ENCODE assay signal across 20 cellular contexts in the genomic region with DNA sequence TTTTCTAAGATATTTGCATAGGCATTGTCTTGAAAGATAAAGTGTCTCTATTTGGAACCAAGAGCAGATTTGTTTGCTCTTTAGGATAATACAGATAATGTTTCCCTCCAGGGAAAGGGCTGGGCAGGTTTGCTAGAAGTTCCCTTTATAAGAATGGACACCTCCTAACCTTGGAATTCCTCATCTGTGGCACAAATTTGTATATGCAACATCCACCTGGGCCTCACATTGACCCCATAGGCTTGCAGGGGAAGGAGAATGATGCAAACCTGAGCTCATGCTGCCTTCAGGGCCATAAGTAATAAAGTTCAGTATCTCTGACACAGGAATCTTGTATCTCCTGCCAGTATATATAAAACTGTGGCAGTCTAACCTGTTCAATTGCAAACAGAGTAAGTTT.
DNase-seq lines count a peak whose midpoint lies in the region; ATAC-seq, FAIRE-seq and TF ChIP-seq lines count a peak whose summit lies in the region.
"Had no signal": no experiment of that assay in that cellular context is flagged by ENCODE, and none has a peak within 500 bp of the region (broad histone marks: within the 10 kb centered on the region; RNA-seq: fewer than 3 reads in every experiment).

No MANE protein-coding gene starts in this region.

- TF ChIP-seq RAD21 in K562 (CRISPR knock-in tag; conservative IDR thresholded peaks at IDR 0.05 in 1 of 2, IDR thresholded peaks at IDR 0.05 in 1 of 2): no peak

- H3K9me1 ChIP-seq in K562 (ENCODE audit: control insufficient read depth, insufficient read depth, low read length): no peaks in the 10 kb centered on the region

- ATAC-seq in K562 (no peak), GM18907 (IDR thresholded peaks at IDR 0.05; ENCODE audit: unreplicated experiment) (no peak), GM18511 (IDR thresholded peaks at IDR 0.05; ENCODE audit: unreplicated experiment) (no peak)

- POLR2A ChIA-PET in MCF 10A (lab: Yijun Ruan, JAX): no interaction called here
- POLR2A ChIA-PET in K562 (lab: Yijun Ruan, JAX): interaction anchor here (0.6 kb wide), 1 partner anchor 608 kb away, joined by 3 read pairs; no protein-coding TSS in a partner anchor

- H3K9me3 ChIP-seq in K562 (replicated peaks; ENCODE audit: control insufficient read depth, insufficient read depth, low read depth, low read length) (no peaks in the 10 kb centered on the region; the same call in 1 of the 2 replicates), thyroid gland (no peaks in the 10 kb centered on the region)

- peaks cover 14% of the 10 kb centered on the region for H3K4me1 Mint-ChIP-seq in MCF 10A (ENCODE audit: insufficient read depth, unreplicated experiment)
- peaks cover 4% of the 10 kb centered on the region for H3K4me1 Mint-ChIP-seq in type B pancreatic cell (ENCODE audit: unreplicated experiment)

- no peak for FAIRE-seq in K562 (lab: Jason Lieb, UNC)
- FAIRE-seq: A204.1 had no signal

- no peaks in the 10 kb centered on the region for H4K20me1 ChIP-seq in K562 (replicated peaks; ENCODE audit: control insufficient read depth, insufficient read depth, low read length)

- H3K27ac ChIP-seq in K562 (ENCODE audit: extremely low read depth, low read depth, low read length): no peak overlapping the region
- no peak overlapping the region for H3K27ac ChIP-seq in thyroid gland
- H3K27ac ChIP-seq: HL-60 had no signal

- TF ChIP-seq POLR2A in K562 (conservative IDR thresholded peaks at IDR 0.05) (no peak), thyroid gland (IDR thresholded peaks at IDR 0.05) (no peak)

- H3K27me3 ChIP-seq in K562 (ENCODE audit: control insufficient read depth in 2 of 2, insufficient read depth in 2 of 2, low read length in 2 of 2): no peaks in the 10 kb centered on the region
- H3K27me3 ChIP-seq in thyroid gland: no peaks in the 10 kb centered on the region

- in situ Hi-C loops in T47D (cut with HindIII; ENCODE audit: low pct_unique_long_range_greater_than_20kb, low sequenced_read_pairs): no loop called here
- in situ Hi-C loops in K562 (cut with MboI): no loop called here

- H3K4me1 ChIP-seq in K562 (replicated peaks in 1 of 2; ENCODE audit: control insufficient read depth in 2 of 2, insufficient read depth in 2 of 2, low read length in 2 of 2) (no peaks in the 10 kb centered on the region), thyroid gland (no peaks in the 10 kb centered on the region)

- H3K4me2 ChIP-seq in K562 (ENCODE audit: insufficient read depth, low read length): no peak overlapping the region

- H3K36me3 Mint-ChIP-seq in MCF 10A (ENCODE audit: insufficient read depth, unreplicated experiment) (no peaks in the 10 kb centered on the region), type B pancreatic cell (peaks cover 8% of the 10 kb centered on the region)
- H3K36me3 Mint-ChIP-seq: CD14-positive monocyte had no signal

- H3K27ac Mint-ChIP-seq in MCF 10A (ENCODE audit: low read depth, unreplicated experiment): no peak overlapping the region
- no peak overlapping the region for H3K27ac Mint-ChIP-seq in type B pancreatic cell
- H3K27ac Mint-ChIP-seq: CD14-positive monocyte had no signal

- no TSS peak for BruUV-seq in MCF 10A (replicated peaks; lab: Mats Ljungman, UMichigan)
- BruUV-seq in K562 (replicated peaks; lab: Mats Ljungman, UMichigan): no TSS peak

- intact Hi-C loops in MCF 10A (cut with micrococcal nuclease): no loop called here
- intact Hi-C loops in K562 (cut with micrococcal nuclease): no loop called here
- intact Hi-C loops in thyroid gland (cut with DNase I): no loop called here

- DNase-seq in T47D (ENCODE audit: low read depth in 1 of 2, low spot score in 1 of 2) (peak; percentile 12 to 88), MCF 10A (ENCODE audit: unreplicated experiment) (no peak), NCI-H526 treated with DMSO at 0.1 percent for 48 hours (lab: John Stamatoyannopoulos, UW) (peak; percentile 15), K562 (ENCODE audit: extremely low read depth in 1 of 4, low spot score in 3 of 4) (no peak), type B pancreatic cell (ENCODE audit: extremely low spot score, unreplicated experiment) (no peak), thyroid gland (no peak)
- DNase-seq: DMS153, GOT3, KBM-7, NCI-H1092, NCI-H1694, NCI-H2107, NCI-H446 treated with DMSO at 0.1 percent for 48 hours, NCI-H82, SHP77 had no signal

- H3K79me2 ChIP-seq in K562 (ENCODE audit: control insufficient read depth, insufficient read depth, low read length): no peaks in the 10 kb centered on the region

- CTCF ChIA-PET in MCF 10A (lab: Yijun Ruan, JAX): no interaction called here
- CTCF ChIA-PET in K562 (lab: Yijun Ruan, JAX; ENCODE audit: low intra/inter-chr PET ratio): no interaction called here

- H2AFZ ChIP-seq in K562 (ENCODE audit: low read depth, low read length): no peak overlapping the region

- peaks cover 14% of the 10 kb centered on the region for H3K9me3 Mint-ChIP-seq in MCF 10A (ENCODE audit: unreplicated experiment)
- peaks cover 10% of the 10 kb centered on the region for H3K9me3 Mint-ChIP-seq in type B pancreatic cell

- H3K9ac ChIP-seq in K562 (ENCODE audit: insufficient read depth in 1 of 2, low read depth in 2 of 2, low read length in 2 of 2): no peak overlapping the region

- no peaks in the 10 kb centered on the region for H3K27me3 Mint-ChIP-seq in MCF 10A (ENCODE audit: insufficient read depth, unreplicated experiment)
- no peaks in the 10 kb centered on the region for H3K27me3 Mint-ChIP-seq in type B pancreatic cell

- no peak for TF ChIP-seq EP300 in K562 (IDR thresholded peaks at IDR 0.05; ENCODE audit: low read length)

- TF ChIP-seq CTCF in MCF 10A (IDR thresholded peaks at IDR 0.05; ENCODE audit: unreplicated experiment) (no peak), K562 (IDR thresholded peaks at IDR 0.05 in 2 of 3, conservative IDR thresholded peaks at IDR 0.05 in 1 of 3; ENCODE audit: insufficient read depth in 2 of 3, low read depth in 1 of 3, low read length in 3 of 3) (no peak), type B pancreatic cell (conservative IDR thresholded peaks at IDR 0.05) (no peak), thyroid gland (IDR thresholded peaks at IDR 0.05) (no peak)

- H3K4me3 ChIP-seq in K562: no peak overlapping the region
- no peak overlapping the region for H3K4me3 ChIP-seq in thyroid gland (replicated peaks in 1 of 3)

- no peaks in the 10 kb centered on the region for H3K36me3 ChIP-seq in K562 (ENCODE audit: control insufficient read depth, insufficient read depth, low read length)
- no peaks in the 10 kb centered on the region for H3K36me3 ChIP-seq in thyroid gland

- H3K4me3 Mint-ChIP-seq in MCF 10A (ENCODE audit: unreplicated experiment) (no peak overlapping the region), type B pancreatic cell (peak overlapping the region; percentile 28)
- H3K4me3 Mint-ChIP-seq: CD14-positive monocyte had no signal

TF ChIP-seq in K562, 482 proteins besides CTCF, POLR2A, EP300 and RAD21:
- peak; percentile 28; the same call in 1 of the 2 replicates for TF ChIP-seq IRF2 (CRISPR knock-in tag; IDR thresholded peaks at IDR 0.05)
- TF ChIP-seq, protein P1, sequence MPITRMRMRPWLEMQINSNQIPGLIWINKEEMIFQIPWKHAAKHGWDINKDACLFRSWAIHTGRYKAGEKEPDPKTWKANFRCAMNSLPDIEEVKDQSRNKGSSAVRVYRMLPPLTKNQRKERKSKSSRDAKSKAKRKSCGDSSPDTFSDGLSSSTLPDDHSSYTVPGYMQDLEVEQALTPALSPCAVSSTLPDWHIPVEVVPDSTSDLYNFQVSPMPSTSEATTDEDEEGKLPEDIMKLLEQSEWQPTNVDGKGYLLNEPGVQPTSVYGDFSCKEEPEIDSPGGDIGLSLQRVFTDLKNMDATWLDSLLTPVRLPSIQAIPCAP (CRISPR knock-in tag; IDR thresholded peaks at IDR 0.05; ENCODE audit: borderline replicate concordance): no peak

Comparison
In these comparisons a context has a peak if more than half of its experiments do, and no peak if none do; other contexts are left out.
1. DNase-seq: peak in T47D (2 of 2) and NCI-H526 treated with DMSO at 0.1 percent for 48 hours (single experiment); none in MCF 10A (single experiment), K562 (0 of 4), type B pancreatic cell (single experiment) and thyroid gland (0 of 2).